Comparison of ENCODE assay signal across 22 cellular contexts in genomic region chr19:47000373-47000772, GRCh38. TPM values are rescaled to one million over a fixed set of nuclear protein-coding genes. Genes with fewer than 3 reads are reported as not detected.
DNase-seq lines count a peak whose midpoint lies in the region; ATAC-seq, FAIRE-seq and TF ChIP-seq lines count a peak whose summit lies in the region.
"Had no signal": no experiment of that assay in that cellular context is flagged by ENCODE, and none has a peak within 500 bp of the region (broad histone marks: within the 10 kb centered on the region; RNA-seq: fewer than 3 reads in every experiment).

No MANE protein-coding gene starts in this region.

- peaks cover 16% of the 10 kb centered on the region for H3K4me1 Mint-ChIP-seq in WTC11

- no peak for DNase-seq in HepG2 (ENCODE audit: low spot score)
- DNase-seq in right lobe of liver = no peak
- DNase-seq in WTC11 (ENCODE audit: low spot score) = no peak
- DNase-seq in dorsolateral prefrontal cortex = no peak
- DNase-seq in RWPE1 (ENCODE audit: low spot score) = no peak
- DNase-seq in activated CD8-positive, alpha-beta memory T cell treated with anti-CD3 and anti-CD28 coated beads, Interleukin-2, amount 50 U/mL, for 48 hours = no peak
- DNase-seq in RKO (ENCODE audit: low spot score) = no peak
- DNase-seq: 8988T; ACHN; C1 segment of cervical spinal cord; Calu3; CD4-positive, alpha-beta memory T cell; COR-L47; DMS53; DMS79 treated with DMSO at 0.1 percent for 48 hours; HFFc6 had no signal

- no peak overlapping the region for H3K27ac ChIP-seq in HepG2 (ENCODE audit: extremely low read length, insufficient read depth, low read length)
- H3K27ac ChIP-seq in right lobe of liver = no peak overlapping the region
- peak overlapping the region in 30 of 59 donors; percentile 57 to 97 (median 86) for H3K27ac ChIP-seq in dorsolateral prefrontal cortex
- H3K27ac ChIP-seq in RWPE1 = no peak overlapping the region
- H3K27ac ChIP-seq: A549 had no signal

- peaks cover 22% of the 10 kb centered on the region for H3K4me1 ChIP-seq in HepG2 (ENCODE audit: insufficient read depth, low read length)
- H3K4me1 ChIP-seq in right lobe of liver = peaks cover 0 to 9% (median 4%) of the 10 kb centered on the region in 4 donors
- H3K4me1 ChIP-seq: HAP-1 had no signal

- no peak overlapping the region for H3K27ac Mint-ChIP-seq in WTC11
- H3K27ac Mint-ChIP-seq: CD4-positive, alpha-beta memory T cell; GM23338; HFFc6 had no signal

- H3K9ac ChIP-seq in HepG2 (ENCODE audit: insufficient read depth, low read depth, low read length) = no peak overlapping the region

- CTCF ChIA-PET in HepG2 (lab: Yijun Ruan, JAX; ENCODE audit: low intra/inter-chr PET ratio, low total read pairs) (no interaction called here), WTC11 (lab: Charles Lee) (interaction anchor here (3.0 kb wide), 1 partner anchor 12 kb away, joined by 29 read pairs; no protein-coding TSS in a partner anchor), RWPE1 (lab: Yijun Ruan, JAX) (no interaction called here)

- H3K27me3 Mint-ChIP-seq in WTC11 (ENCODE audit: low read depth) = no peaks in the 10 kb centered on the region
- H3K27me3 Mint-ChIP-seq: CD4-positive, alpha-beta memory T cell had no signal

- WGBS in HepG2 (ENCODE audit: low lambda C conversion rate) = 97% methylated on average over 18 of the region's 18 CpGs
- WGBS in right lobe of liver (ENCODE audit: insufficient coverage, low coverage, low lambda C conversion rate, missing lambda C conversion rate) = 90% methylated on average over 4 of the region's 18 CpGs

- no peak for FAIRE-seq in HepG2 (lab: Jason Lieb, UNC)
- FAIRE-seq: A549, G401.6, GM12878 had no signal

- H3K36me3 ChIP-seq in HepG2 (replicated peaks in 1 of 2; ENCODE audit: control insufficient read depth in 1 of 2, insufficient read depth in 2 of 2, low read length in 2 of 2) (peaks cover 28 to 43% of the 10 kb centered on the region in 2 experiments; a peak in 4 of 5 replicates), right lobe of liver (peaks cover 0 to 39% (median 18%) of the 10 kb centered on the region in 4 donors)

- H3K27me3 ChIP-seq in HepG2 (ENCODE audit: control insufficient read depth in 1 of 2, insufficient read depth in 2 of 2, low read length in 2 of 2) (no peaks in the 10 kb centered on the region), right lobe of liver (no peaks in the 10 kb centered on the region), dorsolateral prefrontal cortex (no peaks in the 10 kb centered on the region)

- POLR2A ChIA-PET in HepG2 (lab: Yijun Ruan, JAX) = no interaction called here
- POLR2A ChIA-PET in WTC11 (lab: Charles Lee) = no interaction called here
- POLR2A ChIA-PET in RWPE1 (lab: Yijun Ruan, JAX; ENCODE audit: low non-redundant PET) = no interaction called here

- H3K36me3 Mint-ChIP-seq in WTC11 = peaks cover 43% of the 10 kb centered on the region

- TF ChIP-seq POLR2A in HepG2 (IDR thresholded peaks at IDR 0.05; ENCODE audit: insufficient read depth in 1 of 2, low read depth in 2 of 2, low read length in 2 of 2) (no peak), right lobe of liver (IDR thresholded peaks at IDR 0.05) (no peak)

- TF ChIP-seq RAD21 in HepG2 (CRISPR knock-in tag; IDR thresholded peaks at IDR 0.05) = no peak

- H3K4me2 ChIP-seq in HepG2 (ENCODE audit: low read depth, low read length) = no peak overlapping the region
- H3K4me2 ChIP-seq: A549, GM23338 had no signal

- H3K9me3 ChIP-seq in HepG2 (ENCODE audit: low read length) (no peaks in the 10 kb centered on the region), right lobe of liver (no peaks in the 10 kb centered on the region)
- H3K9me3 ChIP-seq: A549, HAP-1 had no signal

- no peak for TF ChIP-seq CTCF in HepG2 (CRISPR knock-in tag; IDR thresholded peaks at IDR 0.05)
- TF ChIP-seq CTCF in right lobe of liver (IDR thresholded peaks at IDR 0.05) = no peak
- no peak for TF ChIP-seq CTCF in WTC11 (IDR thresholded peaks at IDR 0.05)
- TF ChIP-seq CTCF in dorsolateral prefrontal cortex (IDR thresholded peaks at IDR 0.05 in 54 of 56, conservative IDR thresholded peaks at IDR 0.05 in 2 of 56; ENCODE audit: low read depth in 1 of 56, partially characterized antibody in 56 of 56) = no peak
- TF ChIP-seq CTCF in RWPE1 (conservative IDR thresholded peaks at IDR 0.05; ENCODE audit: low read depth) = no peak

- no peak overlapping the region for H2AFZ ChIP-seq in HepG2 (ENCODE audit: low read length)
- H2AFZ ChIP-seq: GM23338 had no signal

- H3K4me3 ChIP-seq in HepG2 (replicated peaks in 1 of 3; ENCODE audit: insufficient read depth in 1 of 3, low read depth in 2 of 3, low read length in 3 of 3) = no peak overlapping the region
- no peak overlapping the region for H3K4me3 ChIP-seq in right lobe of liver
- no peak overlapping the region for H3K4me3 ChIP-seq in dorsolateral prefrontal cortex
- H3K4me3 ChIP-seq: A549, GM12878, GM23338, HAP-1 had no signal

- H3K4me3 Mint-ChIP-seq in WTC11 = no peak overlapping the region
- H3K4me3 Mint-ChIP-seq: GM23338, HFFc6 had no signal

- TF ChIP-seq EP300 in HepG2 (IDR thresholded peaks at IDR 0.05; ENCODE audit: low read depth in 2 of 2, low read length in 2 of 2) (no peak), HepG2 (CRISPR knock-in tag; IDR thresholded peaks at IDR 0.05; ENCODE audit: borderline replicate concordance) (no peak)

- in situ Hi-C loops in HepG2 (cut with HindIII; ENCODE audit: extremely low pct_ligation_motif_present, low pct_unique_long_range_greater_than_20kb) = no loop called here

- H3K79me2 ChIP-seq in HepG2 (ENCODE audit: insufficient read depth, low read length) = no peaks in the 10 kb centered on the region

- H4K20me1 ChIP-seq in HepG2 (ENCODE audit: insufficient read depth, low read length) = no peaks in the 10 kb centered on the region; the same call in 1 of the 2 replicates

- BruUV-seq in HepG2 (replicated peaks; lab: Mats Ljungman, UMichigan) = no TSS peak

- intact Hi-C loops in HepG2 (cut with micrococcal nuclease; ENCODE audit: unreplicated experiment) = no loop called here
- intact Hi-C loops in right lobe of liver (cut with DNase I) = no loop called here
- intact Hi-C loops in dorsolateral prefrontal cortex (cut with DNase I) = no loop called here

- ATAC-seq in HepG2 = no peak
- no peak for ATAC-seq in right lobe of liver
- no peak for ATAC-seq in WTC11
- ATAC-seq: A549, GM12878, GM23338 had no signal

- H3K9me3 Mint-ChIP-seq in WTC11 = no peaks in the 10 kb centered on the region
- H3K9me3 Mint-ChIP-seq: CD4-positive, alpha-beta memory T cell; GM23338; HFFc6 had no signal

RNA-seq across cellular contexts. Expression of gene NPAS1, which starts 19.3 kb away (rescaled TPM):
- total RNA-seq in HepG2 (2016; rRNA removed; fragmentation: Illumina TruSeq; extraction: Trizol) (0.29 and 0.35 TPM in 2 replicates), right lobe of liver (1 to 10 TPM in 2 of 6 experiments, not detected in 4; 1.3 to 1.7 TPM), WTC11 (2021) (6.8 to 11.1 TPM (median 10.3 TPM) in 3 replicates), dorsolateral prefrontal cortex (10 to 100 TPM in 63 of 120 experiments, 1 to 10 TPM in 57; 3.1 to 17.8 (median 10.0) TPM)
- 0.26 and 0.51 TPM in 2 replicates for total RNA-seq in HepG2 (2016; cell fraction: cytosol; rRNA removed; fragmentation: Illumina TruSeq; extraction: Trizol; ENCODE audit: low read depth)
- total RNA-seq in HepG2 (2016; cell fraction: insoluble cytoplasmic fraction; rRNA removed; fragmentation: Illumina TruSeq; extraction: Trizol) = 0.16 and 0.30 TPM in 2 replicates
- 0.59 and 0.76 TPM in 2 replicates for total RNA-seq in HepG2 (2016; cell fraction: membrane; rRNA removed; fragmentation: Illumina TruSeq; extraction: Trizol)
- not detected in 2 replicates for total RNA-seq in HepG2 (2016; cell fraction: nucleus; rRNA removed; fragmentation: Illumina TruSeq; extraction: Trizol)
- 2.9 and 3.9 TPM in 2 replicates for polyA plus RNA-seq in HepG2 (2011; rRNA removed)
- polyA plus RNA-seq in HepG2 (2011; cell fraction: cytosol; rRNA removed) = 2.3 and 4.0 TPM in 2 replicates
- polyA plus RNA-seq in HepG2 (2011; cell fraction: nucleus; rRNA removed) = 13.1 and 15.5 TPM in 2 replicates
- 1.2 and 2.2 TPM in 2 replicates for polyA plus RNA-seq in HepG2 (2012)
- 0.76 and 1.1 TPM in 2 replicates for polyA plus RNA-seq in HepG2 (2016; cell fraction: cytosol; fragmentation: Illumina TruSeq; extraction: Trizol; ENCODE audit: low read depth)
- 0.19 and 0.53 TPM in 2 replicates for polyA plus RNA-seq in HepG2 (2016; cell fraction: insoluble cytoplasmic fraction; fragmentation: Illumina TruSeq; extraction: Trizol; ENCODE audit: low read depth)
- polyA plus RNA-seq in HepG2 (2016; cell fraction: membrane; fragmentation: Illumina TruSeq; extraction: Trizol; ENCODE audit: low read depth) = 0.69 and 1.1 TPM in 2 replicates
- polyA plus RNA-seq in HepG2 (2016; cell fraction: nucleus; fragmentation: Illumina TruSeq; extraction: Trizol; ENCODE audit: insufficient read depth, low read depth) = 1.2 TPM in 1 of 2 replicates, not detected in the other
- polyA minus RNA-seq in HepG2 (2011; rRNA and poly(A)+ RNA removed; ENCODE audit: low replicate concordance) = 0.70 and 4.4 TPM in 2 replicates
- 1.1 and 2.8 TPM in 2 replicates for polyA minus RNA-seq in HepG2 (2011; cell fraction: cytosol; rRNA and poly(A)+ RNA removed)
- 0.99 and 1.8 TPM in 2 replicates for polyA minus RNA-seq in HepG2 (2011; cell fraction: nucleus; rRNA and poly(A)+ RNA removed)
- total RNA-seq: Daoy had no signal
- polyA plus RNA-seq: CD4-positive, alpha-beta memory T cell had no signal

RNA-seq across cellular contexts. Expression of gene TMEM160, which starts 48.1 kb away (rescaled TPM):
- 18.0 and 26.7 TPM in 2 replicates for total RNA-seq in HepG2 (2016; rRNA removed; fragmentation: Illumina TruSeq; extraction: Trizol)
- 44.8 and 45.5 TPM in 2 replicates for total RNA-seq in HepG2 (2016; cell fraction: cytosol; rRNA removed; fragmentation: Illumina TruSeq; extraction: Trizol; ENCODE audit: low read depth)
- 18.4 and 20.4 TPM in 2 replicates for total RNA-seq in HepG2 (2016; cell fraction: insoluble cytoplasmic fraction; rRNA removed; fragmentation: Illumina TruSeq; extraction: Trizol)
- 36.3 and 50.1 TPM in 2 replicates for total RNA-seq in HepG2 (2016; cell fraction: membrane; rRNA removed; fragmentation: Illumina TruSeq; extraction: Trizol)
- 6.1 and 8.2 TPM in 2 replicates for total RNA-seq in HepG2 (2016; cell fraction: nucleus; rRNA removed; fragmentation: Illumina TruSeq; extraction: Trizol)
- 5.2 and 7.0 TPM in 2 replicates for polyA plus RNA-seq in HepG2 (2011; rRNA removed)
- polyA plus RNA-seq in HepG2 (2011; cell fraction: cytosol; rRNA removed) = 9.2 and 27.5 TPM in 2 replicates
- polyA plus RNA-seq in HepG2 (2011; cell fraction: nucleus; rRNA removed) = 8.8 and 9.4 TPM in 2 replicates
- polyA plus RNA-seq in HepG2 (2012) = 2.5 and 4.4 TPM in 2 replicates
- 46.7 and 50.4 TPM in 2 replicates for polyA plus RNA-seq in HepG2 (2016; cell fraction: cytosol; fragmentation: Illumina TruSeq; extraction: Trizol; ENCODE audit: low read depth)
- 13.9 and 21.8 TPM in 2 replicates for polyA plus RNA-seq in HepG2 (2016; cell fraction: insoluble cytoplasmic fraction; fragmentation: Illumina TruSeq; extraction: Trizol; ENCODE audit: low read depth)
- 29.2 and 30.8 TPM in 2 replicates for polyA plus RNA-seq in HepG2 (2016; cell fraction: membrane; fragmentation: Illumina TruSeq; extraction: Trizol; ENCODE audit: low read depth)
- polyA plus RNA-seq in HepG2 (2016; cell fraction: nucleus; fragmentation: Illumina TruSeq; extraction: Trizol; ENCODE audit: insufficient read depth, low read depth) = 13.4 and 18.2 TPM in 2 replicates
- 9.5 and 9.9 TPM in 2 replicates for polyA minus RNA-seq in HepG2 (2011; rRNA and poly(A)+ RNA removed; ENCODE audit: low replicate concordance)
- 3.5 and 4.8 TPM in 2 replicates for polyA minus RNA-seq in HepG2 (2011; cell fraction: cytosol; rRNA and poly(A)+ RNA removed)
- 1.1 and 2.2 TPM in 2 replicates for polyA minus RNA-seq in HepG2 (2011; cell fraction: nucleus; rRNA and poly(A)+ RNA removed)
- total RNA-seq in right lobe of liver = 10 to 100 TPM; 12.3 to 37.0 (median 17.2) TPM
- 86.2 to 90.3 TPM (median 87.8 TPM) in 3 replicates for total RNA-seq in WTC11 (2021)
- total RNA-seq in dorsolateral prefrontal cortex = 100 to 1,000 TPM in 7 of 120 experiments, 10 to 100 TPM in 113; 40.1 to 114 (median 78.7) TPM

Comparison
In these comparisons a context has a peak if more than half of its experiments do, and no peak if none do; other contexts are left out.
1. H3K27ac ChIP-seq: peak in dorsolateral prefrontal cortex (30 of 59); none in HepG2 (single experiment), right lobe of liver (0 of 3) and RWPE1 (single experiment).
2. Of the 50 proteins assayed by ChIP-seq in both HepG2 and WTC11: peak only in HepG2: none; only in WTC11: none; in both: ZNF317; in neither: 49.